8 cellular contexts compared by ENCODE assay signal in genomic region chr2:206765242-206766056, GRCh38. TPM values are rescaled to one million over a fixed set of nuclear protein-coding genes. Genes with fewer than 3 reads are reported as not detected.
A peak's percentile ranks its signal among the peaks of the same experiment; 100 is the strongest.
DNase-seq lines count a peak whose midpoint lies in the region; ATAC-seq and TF ChIP-seq lines count a peak whose summit lies in the region.

FASTKD2 (plus strand) TSS chr2:206765606; CDS start chr2:206766694, 1,088 bp downstream.
MDH1B (minus strand) TSS chr2:206765328; CDS start chr2:206765271, 57 bp downstream.

- H3K36me3 ChIP-seq in HUES64 (ENCODE audit: insufficient read depth, low read length) (peaks cover 34% of the 10 kb centered on the region), OCI-LY1 (ENCODE audit: insufficient read depth, low read length) (peaks cover 33% of the 10 kb centered on the region; the same call in 1 of the 2 replicates)

- DNase-seq in D341Med (ENCODE audit: low spot score) (peak; percentile 90), activated T-cell treated with anti-CD3 and anti-CD28 coated beads for 24 hours (ENCODE audit: low read depth) (peak; percentile 79), epithelial cell of prostate (ENCODE audit: low read depth, low spot score) (peak; percentile 88)
- DNase-seq in stimulated activated CD8-positive, alpha-beta memory T cell treated with anti-CD3 and anti-CD28 coated beads, Interleukin-2, amount 100 ng/mL, for 48 hours (ENCODE audit: low read depth in 2 of 2) = peak; percentile 74 to 79

- H3K27ac ChIP-seq in HUES64 (ENCODE audit: low read depth, low read length) (peak within 1 kb of the TSS; percentile 66), OCI-LY1 (ENCODE audit: low read depth, low read length, poor library complexity, severe bottlenecking) (peak within 1 kb of the TSS; percentile 34), epithelial cell of prostate (peak within 1 kb of the TSS; percentile 89)

- no peaks in the 10 kb centered on the region for H4K20me1 ChIP-seq in OCI-LY1 (ENCODE audit: insufficient read depth, low read length)

- peak within 1 kb of the TSS; percentile 82 for H3K4me3 ChIP-seq in HUES64 (ENCODE audit: low read length)
- H3K4me3 ChIP-seq in OCI-LY1 (ENCODE audit: low read depth, low read length, poor library complexity, severe bottlenecking) = peak within 1 kb of the TSS; percentile 93
- peak within 1 kb of the TSS; percentile 69 for H3K4me3 ChIP-seq in mononuclear cell (ENCODE audit: low read length)

- H3F3A ChIP-seq in OCI-LY1 (ENCODE audit: insufficient read depth, low read length) = no peaks in the 10 kb centered on the region

- H3K4me2 ChIP-seq in OCI-LY1 (ENCODE audit: low read length) = peak within 1 kb of the TSS; percentile 73

- H3K9me3 ChIP-seq in HUES64 (ENCODE audit: insufficient read depth, low read depth, low read length) (no peaks in the 10 kb centered on the region), OCI-LY1 (ENCODE audit: low read length) (no peaks in the 10 kb centered on the region), mononuclear cell (ENCODE audit: low read depth, low read length) (no peaks in the 10 kb centered on the region)

- H3K9ac ChIP-seq in HUES64 (ENCODE audit: low read depth, low read length) (peak within 1 kb of the TSS; percentile 91), OCI-LY1 (ENCODE audit: low read length) (peak within 1 kb of the TSS; percentile 91)

- peaks cover 17% of the 10 kb centered on the region for H3K79me2 ChIP-seq in OCI-LY1 (ENCODE audit: insufficient read depth, low read length)

- H3K27me3 ChIP-seq in HUES64 (ENCODE audit: insufficient read depth, low read length) = no peaks in the 10 kb centered on the region
- no peaks in the 10 kb centered on the region for H3K27me3 ChIP-seq in OCI-LY1 (ENCODE audit: insufficient read depth, low read length)
- H3K27me3 ChIP-seq in mononuclear cell (ENCODE audit: insufficient read depth, low read length) = peaks cover 19% of the 10 kb centered on the region

- H2AFZ ChIP-seq in OCI-LY1 (ENCODE audit: low read length) = no peak within 1 kb of the TSS

- no peak for TF ChIP-seq CTCF in OCI-LY1 (IDR thresholded peaks at IDR 0.05; ENCODE audit: low read length)

- 0 out of 2 replicates have a peak, but pooled peaks cover 4% of the 10 kb centered on the region for H3K4me1 ChIP-seq in HUES64 (ENCODE audit: insufficient read depth, low read length)
- peaks cover 27% of the 10 kb centered on the region for H3K4me1 ChIP-seq in OCI-LY1 (ENCODE audit: insufficient read depth, low read length, severe bottlenecking)
- peaks cover 20% of the 10 kb centered on the region for H3K4me1 ChIP-seq in mononuclear cell (ENCODE audit: insufficient read depth, low read length)

- peak; percentile 93 for ATAC-seq in GM21447 (IDR thresholded peaks at IDR 0.05; ENCODE audit: unreplicated experiment)

- WGBS in HUES64 = under 1% methylated on average over 46 of the region's 46 CpGs

- no peaks in the 10 kb centered on the region for H3K9me2 ChIP-seq in OCI-LY1 (ENCODE audit: low read depth, low read length)

RNA-seq across cellular contexts. Expression of gene FASTKD2, which starts in this region (rescaled TPM):
- 41.7 TPM for polyA plus RNA-seq in HUES64 (2013, experiment 1 of 2)
- polyA plus RNA-seq in HUES64 (2013, experiment 2 of 2) = 39.2 TPM
- total RNA-seq in mononuclear cell = 38.7 TPM

RNA-seq across cellular contexts. Expression of gene MDH1B, which starts in this region (rescaled TPM):
- 1.8 TPM for polyA plus RNA-seq in HUES64 (2013, experiment 1 of 2)
- polyA plus RNA-seq in HUES64 (2013, experiment 2 of 2) = 2.6 TPM
- total RNA-seq in mononuclear cell = not detected

Comparison
In these comparisons a context has a peak if more than half of its experiments do, and no peak if none do; other contexts are left out.
1. Peak in every context shown above with its lines: DNase-seq, ATAC-seq, H3K4me3 ChIP-seq and H3K27ac ChIP-seq.
2. H3K27ac ChIP-seq: peak in every context shown above with its lines; median percentile 89 in epithelial cell of prostate; 66 in HUES64; 34 in OCI-LY1.